Comparison of ENCODE assay signal across 14 cellular contexts in the genomic region with DNA sequence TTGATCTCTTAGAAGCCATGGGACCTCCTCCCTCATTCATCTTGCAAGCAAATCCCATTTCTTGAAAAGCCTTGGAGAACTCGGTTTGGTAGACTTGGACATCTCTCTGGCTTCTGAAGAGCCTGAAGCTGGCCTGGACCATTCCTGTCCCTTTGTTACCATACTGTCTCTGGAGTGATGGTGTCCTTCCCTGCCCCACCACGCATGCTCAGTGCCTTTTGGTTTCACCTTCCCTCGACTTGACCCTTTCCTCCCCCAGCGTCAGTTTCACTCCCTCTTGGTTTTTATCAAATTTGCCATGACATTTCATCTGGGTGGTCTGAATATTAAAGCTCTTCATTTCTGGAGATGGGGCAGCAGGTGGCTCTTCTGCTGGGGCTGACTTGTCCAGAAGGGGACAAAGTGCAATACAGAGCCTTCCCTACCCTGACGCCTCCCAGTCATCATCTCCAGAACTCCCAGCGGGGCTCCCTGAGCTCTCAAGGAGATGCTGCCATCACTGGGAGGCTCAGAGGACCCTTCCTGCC. TPM values are rescaled to one million over a fixed set of nuclear protein-coding genes. Genes with fewer than 3 reads are reported as not detected.
A peak's percentile ranks its signal among the peaks of the same experiment; 100 is the strongest.
DNase-seq lines count a peak whose midpoint lies in the region; ATAC-seq and TF ChIP-seq lines count a peak whose summit lies in the region.
"Had no signal": no experiment of that assay in that cellular context is flagged by ENCODE, and none has a peak within 500 bp of the region (broad histone marks: within the 10 kb centered on the region; RNA-seq: fewer than 3 reads in every experiment).

No MANE protein-coding gene starts in this region.

- no peak for ATAC-seq in gastroesophageal sphincter
- no peak for ATAC-seq in GM18909 (IDR thresholded peaks at IDR 0.05; ENCODE audit: poor library complexity, unreplicated experiment)
- no peak for ATAC-seq in GM21825 (IDR thresholded peaks at IDR 0.05; ENCODE audit: unreplicated experiment)

- H3K27ac ChIP-seq in SJCRH30 (peak overlapping the region; percentile 98), gastroesophageal sphincter (peak overlapping the region in 3 of 4 donors; percentile 23 to 61 (median 48)), skeletal muscle tissue (ENCODE audit: low read depth, low read length) (peak overlapping the region; percentile 90)

- TF ChIP-seq EP300 in gastroesophageal sphincter (IDR thresholded peaks at IDR 0.05) = no peak

- H3K9me3 Mint-ChIP-seq in activated T-cell treated with anti-CD3 and anti-CD28 coated beads, Interleukin-2, amount 50 U/mL, for 24 hours = no peaks in the 10 kb centered on the region
- H3K9me3 Mint-ChIP-seq: activated naive CD8-positive, alpha-beta T cell treated with anti-CD3 and anti-CD28 coated beads, Interleukin-2, amount 10 ng/mL, durations not matched to agents 7 days and 5 days; naive B cell had no signal

- peaks cover 64% of the 10 kb centered on the region for H3K4me1 Mint-ChIP-seq in activated T-cell treated with anti-CD3 and anti-CD28 coated beads, Interleukin-2, amount 50 U/mL, for 24 hours (ENCODE audit: low read depth)

- no peaks in the 10 kb centered on the region for H3K27me3 Mint-ChIP-seq in activated T-cell treated with anti-CD3 and anti-CD28 coated beads, Interleukin-2, amount 50 U/mL, for 24 hours
- H3K27me3 Mint-ChIP-seq: activated naive CD8-positive, alpha-beta T cell treated with anti-CD3 and anti-CD28 coated beads, Interleukin-2, amount 10 ng/mL, durations not matched to agents 7 days and 5 days had no signal

- H3K4me1 ChIP-seq in SJCRH30 = peaks cover 56% of the 10 kb centered on the region
- H3K4me1 ChIP-seq in gastroesophageal sphincter = peaks cover 0 to 61% (median 11%) of the 10 kb centered on the region in 3 donors
- peaks cover 35 to 37% (median 37%) of the 10 kb centered on the region in 3 donors for H3K4me1 ChIP-seq in skeletal muscle tissue (ENCODE audit: control insufficient read depth in 3 of 3, insufficient read depth in 3 of 3, low read length in 3 of 3)
- H3K4me1 ChIP-seq: HAP-1 had no signal

- WGBS in gastroesophageal sphincter (ENCODE audit: low coverage in 1 of 2), 2 donors = 76 to 95% methylated on average over 4 of the region's 6 CpGs

- H3K4me3 ChIP-seq in SJCRH30 (no peak overlapping the region), gastroesophageal sphincter (no peak overlapping the region), skeletal muscle tissue (ENCODE audit: low read length in 3 of 3) (no peak overlapping the region)
- H3K4me3 ChIP-seq: HAP-1 had no signal

- no peak overlapping the region for H3K9ac ChIP-seq in skeletal muscle tissue (ENCODE audit: low read depth in 1 of 3, low read length in 3 of 3)
- H3K9ac ChIP-seq: SK-N-SH had no signal

- TF ChIP-seq POLR2A in gastroesophageal sphincter (IDR thresholded peaks at IDR 0.05) = no peak

- H3K4me3 Mint-ChIP-seq in activated T-cell treated with anti-CD3 and anti-CD28 coated beads, Interleukin-2, amount 50 U/mL, for 24 hours = no peak overlapping the region
- H3K4me3 Mint-ChIP-seq: activated naive CD8-positive, alpha-beta T cell treated with anti-CD3 and anti-CD28 coated beads, Interleukin-2, amount 10 ng/mL, durations not matched to agents 7 days and 5 days had no signal

- H3K27ac Mint-ChIP-seq in activated T-cell treated with anti-CD3 and anti-CD28 coated beads, Interleukin-2, amount 50 U/mL, for 24 hours = peak overlapping the region; percentile 38
- H3K27ac Mint-ChIP-seq: naive B cell had no signal

- no peak for TF ChIP-seq CTCF in gastroesophageal sphincter (IDR thresholded peaks at IDR 0.05)

- H3K27me3 ChIP-seq in SJCRH30 = no peaks in the 10 kb centered on the region
- H3K27me3 ChIP-seq in gastroesophageal sphincter = no peaks in the 10 kb centered on the region
- no peaks in the 10 kb centered on the region for H3K27me3 ChIP-seq in skeletal muscle tissue (ENCODE audit: control insufficient read depth in 3 of 3, insufficient read depth in 3 of 3, low read length in 3 of 3)

- H3K9me3 ChIP-seq in SJCRH30 (replicated peaks) (no peaks in the 10 kb centered on the region), gastroesophageal sphincter (no peaks in the 10 kb centered on the region), skeletal muscle tissue (ENCODE audit: control insufficient read depth in 3 of 3, low read length in 3 of 3) (no peaks in the 10 kb centered on the region)
- H3K9me3 ChIP-seq: HAP-1, SK-N-SH had no signal

- H3K36me3 ChIP-seq in SJCRH30 = peaks cover 52% of the 10 kb centered on the region
- H3K36me3 ChIP-seq in gastroesophageal sphincter = peaks cover 0 to 98% of the 10 kb centered on the region in 2 donors
- peaks cover 58 to 64% (median 61%) of the 10 kb centered on the region in 3 donors for H3K36me3 ChIP-seq in skeletal muscle tissue (ENCODE audit: control insufficient read depth in 3 of 3, insufficient read depth in 3 of 3, low read length in 3 of 3)
- H3K36me3 ChIP-seq: HAP-1 had no signal

- peaks cover 14% of the 10 kb centered on the region for H3K36me3 Mint-ChIP-seq in activated T-cell treated with anti-CD3 and anti-CD28 coated beads, Interleukin-2, amount 50 U/mL, for 24 hours (ENCODE audit: low read depth)
- H3K36me3 Mint-ChIP-seq: naive B cell had no signal

- peak; percentile 9 for DNase-seq in activated T-cell treated with anti-CD3 and anti-CD28 coated beads, Interleukin-2, amount 50 U/mL, for 24 hours
- DNase-seq in activated T-cell treated with anti-CD3 and anti-CD28 coated beads, Interleukin-2, amount 50 U/mL, for 1 hour = no peak
- peak; percentile 73 to 85 for DNase-seq in SJCRH30
- DNase-seq in GM19238 (ENCODE audit: insufficient read length, low spot score) = no peak
- DNase-seq: activated naive CD8-positive, alpha-beta T cell treated with anti-CD3 and anti-CD28 coated beads, Interleukin-2, amount 10 ng/mL, durations not matched to agents 7 days and 5 days; MM.1S; naive B cell; SK-N-SH; stimulated activated CD4-positive, alpha-beta T cell treated with anti-CD3 and anti-CD28 coated beads, Interleukin-2, amount 100 ng/mL, for 24 hours had no signal

RNA-seq across cellular contexts. Expression of a gene that starts 20.0 kb away (rescaled TPM):
- 30.0 and 30.7 TPM in 2 replicates for total RNA-seq in SJCRH30 (2014; rRNA removed; shearing (Covaris generic))
- 100 to 1,000 TPM in 3 of 4 donors, 10 to 100 TPM in 1; 75.3 to 152 (median 132) TPM for total RNA-seq in gastroesophageal sphincter
- total RNA-seq in skeletal muscle tissue = 10.4 TPM

Comparison
In these comparisons a context has a peak if more than half of its experiments do, and no peak if none do; other contexts are left out.
1. DNase-seq: peak in activated T-cell treated with anti-CD3 and anti-CD28 coated beads, Interleukin-2, amount 50 U/mL, for 24 hours (single experiment) and SJCRH30 (2 of 2); none in activated T-cell treated with anti-CD3 and anti-CD28 coated beads, Interleukin-2, amount 50 U/mL, for 1 hour (single experiment) and GM19238 (single experiment).
2. H3K27ac ChIP-seq: peak in every context shown above with its lines; median percentile 98 in SJCRH30; 90 in skeletal muscle tissue; 48 in gastroesophageal sphincter.